In the genomic region with DNA sequence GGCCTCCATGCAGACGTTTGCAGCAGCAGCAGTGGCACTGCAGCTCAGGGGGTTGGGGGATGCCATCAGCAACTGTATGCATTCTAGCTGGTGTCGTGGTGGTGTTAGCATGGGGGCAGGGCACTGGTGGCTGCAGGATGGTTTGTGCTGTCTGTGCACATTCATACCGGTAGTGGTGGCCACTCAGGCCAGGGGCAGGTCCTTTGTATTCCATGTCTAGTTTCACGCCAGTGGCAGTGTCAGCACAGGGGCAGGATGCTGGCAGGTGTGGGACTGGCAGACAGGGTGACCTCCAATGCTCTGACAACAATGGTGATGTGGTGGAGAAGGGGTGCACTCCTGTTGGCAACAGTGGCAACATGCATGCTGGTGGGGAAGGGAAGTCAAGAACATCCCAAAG, we compare ENCODE assay signal across 8 cellular contexts.
"Had no signal": no experiment of that assay in that cellular context is flagged by ENCODE, and none has a peak within 500 bp of the region (broad histone marks: within the 10 kb centered on the region; RNA-seq: fewer than 3 reads in every experiment).

No MANE protein-coding gene starts in this region.

- H3K36me3 ChIP-seq: HAP-1 had no signal

- ATAC-seq: GM23338, HCT116, HepG2 had no signal

- H3K4me2 ChIP-seq: GM23338 had no signal

- H3K4me1 ChIP-seq: HAP-1 had no signal

- H3K4me3 ChIP-seq: GM23338, HAP-1 had no signal

- DNase-seq: H7, HFFc6, KBM-7 had no signal

- H2AFZ ChIP-seq: GM23338 had no signal

- H3K27ac ChIP-seq: HL-60 had no signal

- H3K9me3 ChIP-seq: HAP-1 had no signal

- FAIRE-seq: HepG2 had no signal
